15 cellular contexts compared by ENCODE assay signal in the genomic region with DNA sequence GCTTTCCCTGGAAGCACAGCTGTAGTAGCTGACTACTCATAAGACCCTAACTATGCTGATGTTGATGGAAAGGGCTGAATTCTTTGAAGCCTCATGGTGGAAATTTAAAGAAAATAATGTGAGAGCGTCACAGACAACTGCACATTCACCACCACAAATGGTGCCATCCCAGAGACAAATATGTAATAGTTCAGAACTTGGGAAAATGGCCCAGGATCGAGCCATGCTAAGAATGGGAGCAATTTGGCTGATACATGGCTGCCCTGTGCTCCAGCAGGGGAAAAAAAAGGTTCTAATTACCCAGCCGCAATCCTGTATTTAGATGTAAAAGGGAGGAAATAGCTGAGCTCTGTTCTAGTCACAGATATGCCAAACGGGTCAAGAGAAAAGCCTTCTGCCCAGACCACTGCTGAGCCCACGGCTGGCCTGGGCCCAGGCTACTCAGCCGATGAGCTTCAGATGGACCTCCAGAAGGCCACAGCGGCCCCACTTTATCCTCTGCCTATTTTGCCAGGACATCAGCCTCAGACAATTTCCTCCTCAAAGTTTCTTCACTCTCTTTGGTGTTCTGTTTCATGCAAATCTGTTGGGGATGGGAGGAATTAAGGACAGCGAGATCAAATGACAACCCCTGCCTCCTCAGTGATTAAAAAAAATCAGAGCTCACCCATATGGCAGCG. TPM values are rescaled to one million over a fixed set of nuclear protein-coding genes. Genes with fewer than 3 reads are reported as not detected.
DNase-seq lines count a peak whose midpoint lies in the region; ATAC-seq and TF ChIP-seq lines count a peak whose summit lies in the region.
"Had no signal": no experiment of that assay in that cellular context is flagged by ENCODE, and none has a peak within 500 bp of the region (broad histone marks: within the 10 kb centered on the region; RNA-seq: fewer than 3 reads in every experiment).

No MANE protein-coding gene starts in this region.

- peak; percentile 78 for DNase-seq in DMS 273 (lab: John Stamatoyannopoulos, UW; ENCODE audit: unreplicated experiment)
- DNase-seq in NCI-H2171 treated with DMSO at 0.1 percent for 48 hours (lab: John Stamatoyannopoulos, UW), result peak; percentile 84
- DNase-seq in endothelial cell (ENCODE audit: low spot score), result no peak
- no peak for DNase-seq in neural crest cell (ENCODE audit: low read depth, low spot score)
- no peak for DNase-seq in NCI-H2227 (lab: John Stamatoyannopoulos, UW; ENCODE audit: unreplicated experiment)
- DNase-seq: activated CD4-positive, alpha-beta memory T cell treated with anti-CD3 and anti-CD28 coated beads, Interleukin-2, amount 10 ng/mL, durations not matched to agents 7 days and 5 days; adrenal gland; NCI-H1436; uterus had no signal

- H3K9me3 Mint-ChIP-seq in endothelial cell (ENCODE audit: unreplicated experiment) (no peaks in the 10 kb centered on the region), neural crest cell (no peaks in the 10 kb centered on the region)
- H3K9me3 Mint-ChIP-seq: activated CD4-positive, alpha-beta memory T cell treated with anti-CD3 and anti-CD28 coated beads, Interleukin-2, amount 10 ng/mL, durations not matched to agents 7 days and 5 days had no signal

- TF ChIP-seq CTCF in endothelial cell (IDR thresholded peaks at IDR 0.05; ENCODE audit: unreplicated experiment) (no peak), neural crest cell (conservative IDR thresholded peaks at IDR 0.05) (no peak)

- H3K36me3 Mint-ChIP-seq in endothelial cell (ENCODE audit: low read depth, unreplicated experiment) (no peaks in the 10 kb centered on the region), neural crest cell (ENCODE audit: low read depth) (no peaks in the 10 kb centered on the region)

- H3K4me3 Mint-ChIP-seq in endothelial cell (ENCODE audit: unreplicated experiment) (peak overlapping the region; percentile 47), neural crest cell (no peak overlapping the region)
- H3K4me3 Mint-ChIP-seq: activated CD4-positive, alpha-beta memory T cell treated with anti-CD3 and anti-CD28 coated beads, Interleukin-2, amount 10 ng/mL, durations not matched to agents 7 days and 5 days; B cell had no signal

- peaks cover 9% of the 10 kb centered on the region for H3K4me1 Mint-ChIP-seq in endothelial cell (ENCODE audit: unreplicated experiment)
- H3K4me1 Mint-ChIP-seq in neural crest cell, result peaks cover 7% of the 10 kb centered on the region
- H3K4me1 Mint-ChIP-seq: activated CD4-positive, alpha-beta memory T cell treated with anti-CD3 and anti-CD28 coated beads, Interleukin-2, amount 10 ng/mL, durations not matched to agents 7 days and 5 days; B cell had no signal

- ATAC-seq in HG03571 (IDR thresholded peaks at IDR 0.05; ENCODE audit: unreplicated experiment) (no peak), HG02610 (IDR thresholded peaks at IDR 0.05; ENCODE audit: unreplicated experiment) (no peak), GM21529 (IDR thresholded peaks at IDR 0.05; ENCODE audit: unreplicated experiment) (no peak)
- ATAC-seq: SK-N-SH treated with all-trans-retinoic acid at 6 μM for 48 hours had no signal

- H3K27ac Mint-ChIP-seq in endothelial cell (ENCODE audit: unreplicated experiment), result no peak overlapping the region
- H3K27ac Mint-ChIP-seq in neural crest cell (ENCODE audit: unreplicated experiment), result peak overlapping the region; percentile 19
- H3K27ac Mint-ChIP-seq: activated CD4-positive, alpha-beta memory T cell treated with anti-CD3 and anti-CD28 coated beads, Interleukin-2, amount 10 ng/mL, durations not matched to agents 7 days and 5 days; B cell; progenitor cell of endocrine pancreas had no signal

- peaks cover 6% of the 10 kb centered on the region for H3K27me3 Mint-ChIP-seq in endothelial cell (ENCODE audit: unreplicated experiment)
- H3K27me3 Mint-ChIP-seq in neural crest cell (ENCODE audit: low read depth), result no peaks in the 10 kb centered on the region

RNA-seq across cellular contexts. Expression of a gene that starts 54.4 kb away (rescaled TPM):
- total RNA-seq in endothelial cell (ENCODE audit: unreplicated experiment) (98.2 TPM), neural crest cell (49.5 and 51.7 TPM in 2 replicates)

Comparison
In these comparisons a context has a peak if more than half of its experiments do, and no peak if none do; other contexts are left out.
1. DNase-seq: peak in DMS 273 (single experiment) and NCI-H2171 treated with DMSO at 0.1 percent for 48 hours (single experiment); none in endothelial cell (single experiment), neural crest cell (single experiment) and NCI-H2227 (single experiment).